24 cellular contexts compared by ENCODE assay signal in genomic region chr1:177784394-177784793, GRCh38.
"Had no signal": no experiment of that assay in that cellular context is flagged by ENCODE, and none has a peak within 500 bp of the region (broad histone marks: within the 10 kb centered on the region; RNA-seq: fewer than 3 reads in every experiment).

No MANE protein-coding gene starts in this region.

- H3K4me1 ChIP-seq: colonic mucosa, esophagus squamous epithelium, heart right ventricle, left lung, lower lobe of right lung had no signal

- H3K9me3 ChIP-seq: colonic mucosa, esophagus squamous epithelium, gastrocnemius medialis, heart right ventricle, left lung, lower lobe of right lung, mucosa of descending colon had no signal

- H3K27ac ChIP-seq: colonic mucosa, dorsolateral prefrontal cortex, epithelial cell of prostate, esophagus squamous epithelium, gastrocnemius medialis, heart right ventricle, left lung, lower lobe of right lung had no signal

- H3K27ac Mint-ChIP-seq: dendritic cell treated with granulocyte-macrophage colony-stimulating factor and Interleukin-4, amounts not matched to agents 40 ng/mL and 50 ng/mL, for 4 days; mesothelial cell of epicardium had no signal

- H3K27me3 Mint-ChIP-seq: dendritic cell treated with granulocyte-macrophage colony-stimulating factor and Interleukin-4, amounts not matched to agents 40 ng/mL and 50 ng/mL, for 4 days had no signal

- H3K9me3 Mint-ChIP-seq: dendritic cell treated with granulocyte-macrophage colony-stimulating factor and Interleukin-4, amounts not matched to agents 40 ng/mL and 50 ng/mL, for 4 days; mesothelial cell of epicardium had no signal

- DNase-seq: colonic mucosa; cortex of kidney; dorsolateral prefrontal cortex; effector CD4-positive, alpha-beta T cell; effector memory CD4-positive, alpha-beta T cell; erythroblast; esophagus squamous epithelium; foreskin fibroblast; foreskin melanocyte; gastrocnemius medialis; glutamatergic neuron; head of caudate nucleus; heart right ventricle; hippocampal formation; left cardiac atrium; left lung; left ventricle myocardium superior; lower lobe of right lung; mesenchymal stem cell; mucosa of descending colon; naive B cell had no signal

- H3K4me3 ChIP-seq: colonic mucosa, dorsolateral prefrontal cortex, esophagus squamous epithelium, gastrocnemius medialis, heart right ventricle, left lung, lower lobe of right lung, mucosa of descending colon had no signal

- H3K27me3 ChIP-seq: colonic mucosa, dorsolateral prefrontal cortex, esophagus squamous epithelium, gastrocnemius medialis, left lung had no signal

- H3K4me3 Mint-ChIP-seq: dendritic cell treated with granulocyte-macrophage colony-stimulating factor and Interleukin-4, amounts not matched to agents 40 ng/mL and 50 ng/mL, for 4 days; mesothelial cell of epicardium had no signal

- H3K36me3 Mint-ChIP-seq: mesothelial cell of epicardium, naive B cell had no signal

- H3K4me1 Mint-ChIP-seq: naive B cell had no signal

- H3K36me3 ChIP-seq: colonic mucosa, esophagus squamous epithelium, gastrocnemius medialis, heart right ventricle, left lung, lower lobe of right lung had no signal
